ENCODE assay signal across 29 cellular contexts in genomic region chr10:132138133-132138532, GRCh38. TPM values are rescaled to one million over a fixed set of nuclear protein-coding genes. Genes with fewer than 3 reads are reported as not detected.
DNase-seq lines count a peak whose midpoint lies in the region; ATAC-seq and TF ChIP-seq lines count a peak whose summit lies in the region.
"Had no signal": no experiment of that assay in that cellular context is flagged by ENCODE, and none has a peak within 500 bp of the region (broad histone marks: within the 10 kb centered on the region; RNA-seq: fewer than 3 reads in every experiment).

No MANE protein-coding gene starts in this region.

- no peak overlapping the region for H3K4ac ChIP-seq in trophoblast cell (ENCODE audit: low read depth, low read length)

- H3K4me1 Mint-ChIP-seq in natural killer cell treated with Interleukin-12 subunit alpha and Interleukin-12 subunit beta and Interleukin-15 and Interleukin-18, amount 100 ng/mL, for 72 hours (ENCODE audit: low read depth in 2 of 2): no peaks in the 10 kb centered on the region
- no peaks in the 10 kb centered on the region for H3K4me1 Mint-ChIP-seq in natural killer cell

- no peak overlapping the region for H3K27ac Mint-ChIP-seq in natural killer cell treated with Interleukin-12 subunit alpha and Interleukin-12 subunit beta and Interleukin-15 and Interleukin-18, amount 100 ng/mL, for 72 hours
- no peak overlapping the region for H3K27ac Mint-ChIP-seq in natural killer cell
- H3K27ac Mint-ChIP-seq: HFFc6 had no signal

- H4K91ac ChIP-seq in trophoblast cell (ENCODE audit: low read depth, low read length): no peak overlapping the region

- no peak overlapping the region for H3K23ac ChIP-seq in trophoblast cell (ENCODE audit: low read length)

- no peaks in the 10 kb centered on the region for H3K9me3 Mint-ChIP-seq in natural killer cell treated with Interleukin-12 subunit alpha and Interleukin-12 subunit beta and Interleukin-15 and Interleukin-18, amount 100 ng/mL, for 72 hours
- no peaks in the 10 kb centered on the region for H3K9me3 Mint-ChIP-seq in natural killer cell
- H3K9me3 Mint-ChIP-seq: CD4-positive, alpha-beta memory T cell; H9; HFFc6 had no signal

- no peak overlapping the region for H3K18ac ChIP-seq in trophoblast cell (ENCODE audit: low read length)

- no peak overlapping the region for H3K4me3 ChIP-seq in left ventricle myocardium inferior
- H3K4me3 ChIP-seq in trophoblast cell (ENCODE audit: low read depth, low read length): peak overlapping the region; percentile 49
- H3K4me3 ChIP-seq: GM12878, GM23248, K562, MG63, SJSA1 had no signal

- no peak overlapping the region for H2BK120ac ChIP-seq in trophoblast cell (ENCODE audit: insufficient read depth, low read length, poor library complexity)

- H3K79me2 ChIP-seq in trophoblast cell (ENCODE audit: control insufficient read depth, insufficient read depth, low read length, poor library complexity): no peaks in the 10 kb centered on the region

- H3K27ac ChIP-seq in left ventricle myocardium inferior (replicated peaks): no peak overlapping the region
- no peak overlapping the region for H3K27ac ChIP-seq in trophoblast cell (ENCODE audit: low read depth, low read length)
- H3K27ac ChIP-seq: GM23248, HL-60, SJSA1 had no signal

- no peak overlapping the region for H2AFZ ChIP-seq in trophoblast cell (ENCODE audit: insufficient read depth, low read length, poor library complexity)
- H2AFZ ChIP-seq: GM23248 had no signal

- H3K4me1 ChIP-seq in left ventricle myocardium inferior (peaks cover 10% of the 10 kb centered on the region), trophoblast cell (ENCODE audit: control insufficient read depth in 1 of 2, insufficient read depth in 2 of 2, low read length in 2 of 2) (no peaks in the 10 kb centered on the region)
- H3K4me1 ChIP-seq: Caco-2, SJSA1 had no signal

- intact Hi-C loops in natural killer cell (cut with micrococcal nuclease): no loop called here
- intact Hi-C loops in left ventricle myocardium inferior (cut with micrococcal nuclease): no loop called here

- no peak overlapping the region for H2BK5ac ChIP-seq in trophoblast cell (ENCODE audit: low read depth, low read length, poor library complexity)

- H3K27me3 Mint-ChIP-seq in natural killer cell treated with Interleukin-12 subunit alpha and Interleukin-12 subunit beta and Interleukin-15 and Interleukin-18, amount 100 ng/mL, for 72 hours: peaks cover 0 to 3% of the 10 kb centered on the region in 2 donors
- H3K27me3 Mint-ChIP-seq in natural killer cell (ENCODE audit: low read depth in 2 of 2): peaks cover 0 to 6% of the 10 kb centered on the region in 2 donors

- peaks cover 19% of the 10 kb centered on the region for H3K27me3 ChIP-seq in left ventricle myocardium inferior (ENCODE audit: low read depth)
- H3K27me3 ChIP-seq in trophoblast cell (ENCODE audit: insufficient read depth, low read length): no peaks in the 10 kb centered on the region
- H3K27me3 ChIP-seq: BE2C, MG63, SJSA1 had no signal

- H3K14ac ChIP-seq in trophoblast cell (ENCODE audit: low read length): no peak overlapping the region

- ATAC-seq in natural killer cell treated with Interleukin-12 subunit alpha and Interleukin-12 subunit beta and Interleukin-15 and Interleukin-18, amount 100 ng/mL, for 72 hours: no peak
- ATAC-seq in natural killer cell (no peak), HG03469 (IDR thresholded peaks at IDR 0.05; ENCODE audit: unreplicated experiment) (no peak)
- ATAC-seq: GM12878, HepG2, K562, Panc1 had no signal

- no peaks in the 10 kb centered on the region for H3K79me1 ChIP-seq in trophoblast cell (ENCODE audit: low read length)

- H3K4me3 Mint-ChIP-seq in natural killer cell treated with Interleukin-12 subunit alpha and Interleukin-12 subunit beta and Interleukin-15 and Interleukin-18, amount 100 ng/mL, for 72 hours: no peak overlapping the region
- no peak overlapping the region for H3K4me3 Mint-ChIP-seq in natural killer cell
- H3K4me3 Mint-ChIP-seq: CD4-positive, alpha-beta memory T cell; H9; HFFc6 had no signal

- H3K4me2 ChIP-seq in trophoblast cell (ENCODE audit: low read length): no peak overlapping the region

- H2AK5ac ChIP-seq in trophoblast cell (ENCODE audit: low read length): no peak overlapping the region

- H4K12ac ChIP-seq in trophoblast cell (ENCODE audit: low read depth, low read length): no peak overlapping the region

- no peaks in the 10 kb centered on the region for H3K9me3 ChIP-seq in left ventricle myocardium inferior (replicated peaks)
- H3K9me3 ChIP-seq in trophoblast cell (ENCODE audit: insufficient read depth, low read depth, low read length): no peaks in the 10 kb centered on the region
- H3K9me3 ChIP-seq: BE2C, Caco-2, MG63, SJSA1 had no signal

- H3K36me3 ChIP-seq in left ventricle myocardium inferior: no peaks in the 10 kb centered on the region
- no peaks in the 10 kb centered on the region for H3K36me3 ChIP-seq in trophoblast cell (ENCODE audit: control insufficient read depth in 1 of 2, insufficient read depth in 2 of 2, low read length in 2 of 2)
- H3K36me3 ChIP-seq: BE2C, MG63, SJSA1 had no signal

- H2BK12ac ChIP-seq in trophoblast cell (ENCODE audit: low read length): no peak overlapping the region

- H3K36me3 Mint-ChIP-seq in natural killer cell treated with Interleukin-12 subunit alpha and Interleukin-12 subunit beta and Interleukin-15 and Interleukin-18, amount 100 ng/mL, for 72 hours: no peaks in the 10 kb centered on the region
- no peaks in the 10 kb centered on the region for H3K36me3 Mint-ChIP-seq in natural killer cell
- H3K36me3 Mint-ChIP-seq: CD4-positive, alpha-beta memory T cell had no signal

- WGBS in trophoblast cell (ENCODE audit: extremely low coverage, insufficient coverage, insufficient read length): no CpG with 5 or more reads among the region's 40 CpGs

- DNase-seq in natural killer cell treated with Interleukin-12 subunit alpha and Interleukin-12 subunit beta and Interleukin-15 and Interleukin-18, amount 100 ng/mL, for 72 hours (ENCODE audit: low spot score): peak; percentile 26
- DNase-seq in natural killer cell (no peak), left ventricle myocardium inferior (peak; percentile 3), trophoblast cell (no peak), NCI-H345 (lab: John Stamatoyannopoulos, UW) (no peak)
- no peak for DNase-seq in stimulated activated CD4-positive, alpha-beta T cell treated with anti-CD3 and anti-CD28 coated beads, Interleukin-2, amount 100 ng/mL, for 48 hours
- DNase-seq: Caco-2; CD4-positive, alpha-beta memory T cell; DND-41; GM23248; H9; HFFc6; MG63; NCI-H1417 treated with DMSO at 0.1 percent for 48 hours; NCI-H187; NCI-H2107; NCI-H226; NCI-H524; NCI-H774; NK-92 treated with Interleukin-12 subunit alpha and Interleukin-12 subunit beta, amount 100 ng/mL, for 24 hours had no signal

- no peak for TF ChIP-seq CTCF in natural killer cell (IDR thresholded peaks at IDR 0.05)
- no peak for TF ChIP-seq CTCF in left ventricle myocardium inferior (IDR thresholded peaks at IDR 0.05; ENCODE audit: borderline replicate concordance)

- no peak overlapping the region for H4K8ac ChIP-seq in trophoblast cell (ENCODE audit: low read depth, low read length)

- H3K9ac ChIP-seq in trophoblast cell (ENCODE audit: low read length): no peak overlapping the region
- H3K9ac ChIP-seq: GM23248 had no signal

RNA-seq across cellular contexts. Expression of gene DPYSL4, which starts 48.6 kb away (rescaled TPM):
- 10 to 100 TPM in 1 of 2 donors, 1 to 10 TPM in 1; 6.5 to 19.2 TPM for total RNA-seq in natural killer cell treated with Interleukin-12 subunit alpha and Interleukin-12 subunit beta and Interleukin-15 and Interleukin-18, amount 100 ng/mL, for 72 hours
- total RNA-seq in natural killer cell (1 to 10 TPM in 2 of 3 donors, under 1 TPM in 1; 0.40 to 1.3 (median 1.0) TPM), left ventricle myocardium inferior (42.8 TPM)
- 2.4 and 2.8 TPM in 2 replicates for polyA plus RNA-seq in trophoblast cell (2013)
- total RNA-seq: Caco-2, HT-29, K562 had no signal

Comparison
In these comparisons a context has a peak if more than half of its experiments do, and no peak if none do; other contexts are left out.
1. DNase-seq: peak in natural killer cell treated with Interleukin-12 subunit alpha and Interleukin-12 subunit beta and Interleukin-15 and Interleukin-18, amount 100 ng/mL, for 72 hours (single experiment) and left ventricle myocardium inferior (single experiment); none in natural killer cell (single experiment), trophoblast cell (0 of 2), stimulated activated CD4-positive, alpha-beta T cell treated with anti-CD3 and anti-CD28 coated beads, Interleukin-2, amount 100 ng/mL, for 48 hours (0 of 2) and NCI-H345 (single experiment).